In the genomic region with DNA sequence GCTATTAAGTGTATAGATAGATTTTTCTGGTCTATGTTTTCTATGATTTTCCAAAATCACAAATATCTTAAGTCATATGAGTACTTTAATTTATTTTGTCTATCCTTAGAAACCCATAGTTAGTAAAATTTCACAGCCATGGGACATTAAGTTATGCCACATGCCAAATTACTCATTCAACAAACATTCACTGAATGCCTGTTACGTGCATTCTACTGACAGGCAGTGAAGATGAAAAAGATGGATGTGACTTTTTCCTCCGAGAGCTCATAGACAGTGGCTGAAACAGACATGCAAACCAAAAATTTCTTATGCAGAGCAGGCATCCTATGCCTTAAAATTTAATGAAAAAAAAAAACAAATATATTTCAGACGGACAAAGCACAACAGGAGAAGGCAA, we compare ENCODE assay signal across 1 cellular context.
TF ChIP-seq lines count a peak whose summit lies in the region.

No MANE protein-coding gene starts in this region.

TF ChIP-seq in IMR-90, 13 proteins besides CTCF, POLR2A, EP300 and RAD21 (continued from another document):
- TF ChIP-seq, protein P1, sequence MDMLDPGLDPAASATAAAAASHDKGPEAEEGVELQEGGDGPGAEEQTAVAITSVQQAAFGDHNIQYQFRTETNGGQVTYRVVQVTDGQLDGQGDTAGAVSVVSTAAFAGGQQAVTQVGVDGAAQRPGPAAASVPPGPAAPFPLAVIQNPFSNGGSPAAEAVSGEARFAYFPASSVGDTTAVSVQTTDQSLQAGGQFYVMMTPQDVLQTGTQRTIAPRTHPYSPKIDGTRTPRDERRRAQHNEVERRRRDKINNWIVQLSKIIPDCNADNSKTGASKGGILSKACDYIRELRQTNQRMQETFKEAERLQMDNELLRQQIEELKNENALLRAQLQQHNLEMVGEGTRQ (IDR thresholded peaks at IDR 0.05; ENCODE audit: low read depth, low read length) = no peak
- TF ChIP-seq, protein P2, sequence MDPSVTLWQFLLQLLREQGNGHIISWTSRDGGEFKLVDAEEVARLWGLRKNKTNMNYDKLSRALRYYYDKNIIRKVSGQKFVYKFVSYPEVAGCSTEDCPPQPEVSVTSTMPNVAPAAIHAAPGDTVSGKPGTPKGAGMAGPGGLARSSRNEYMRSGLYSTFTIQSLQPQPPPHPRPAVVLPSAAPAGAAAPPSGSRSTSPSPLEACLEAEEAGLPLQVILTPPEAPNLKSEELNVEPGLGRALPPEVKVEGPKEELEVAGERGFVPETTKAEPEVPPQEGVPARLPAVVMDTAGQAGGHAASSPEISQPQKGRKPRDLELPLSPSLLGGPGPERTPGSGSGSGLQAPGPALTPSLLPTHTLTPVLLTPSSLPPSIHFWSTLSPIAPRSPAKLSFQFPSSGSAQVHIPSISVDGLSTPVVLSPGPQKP (IDR thresholded peaks at IDR 0.05; ENCODE audit: borderline replicate concordance, low read depth, low read length) = no peak
- TF ChIP-seq SMC3 (IDR thresholded peaks at IDR 0.05; ENCODE audit: low read depth, low read length) = no peak
